Comparison of ENCODE assay signal across 8 cellular contexts in genomic region chr3:166837535-166837934, GRCh38.
DNase-seq lines count a peak whose midpoint lies in the region; ATAC-seq, FAIRE-seq and TF ChIP-seq lines count a peak whose summit lies in the region.

No MANE protein-coding gene starts in this region.

- no peak overlapping the region for H3K4me3 Mint-ChIP-seq in T-helper 2 cell treated with Interferon-gamma antibody and Interleukin-4, amounts not matched to agents 5 μg/mL and 100 μg/mL, for 36 hours

- DNase-seq in GM10248 (ENCODE audit: extremely low spot score) (peak; percentile 12), RCC 7860 (ENCODE audit: low spot score) (peak; percentile 21), kidney glomerular epithelial cell (lab: John Stamatoyannopoulos, UW) (peak; percentile 9)
- DNase-seq in T-helper 2 cell treated with Interferon-gamma antibody and Interleukin-4, amounts not matched to agents 5 μg/mL and 100 μg/mL, for 36 hours (ENCODE audit: low spot score) = no peak

- POLR2A ChIA-PET in GM10248 (lab: Yijun Ruan, JAX) = no interaction called here

- H3K9me3 Mint-ChIP-seq in T-helper 2 cell treated with Interferon-gamma antibody and Interleukin-4, amounts not matched to agents 5 μg/mL and 100 μg/mL, for 36 hours = peaks cover 3% of the 10 kb centered on the region

- ATAC-seq in HG02885 (IDR thresholded peaks at IDR 0.05; ENCODE audit: poor library complexity, unreplicated experiment) = peak; percentile 72
- ATAC-seq in HG03039 (IDR thresholded peaks at IDR 0.05; ENCODE audit: unreplicated experiment) = no peak
- ATAC-seq in GM18498 (IDR thresholded peaks at IDR 0.05; ENCODE audit: unreplicated experiment) = no peak
- ATAC-seq in HG03439 (IDR thresholded peaks at IDR 0.05; ENCODE audit: unreplicated experiment) = no peak

- CTCF ChIA-PET in GM10248 (lab: Yijun Ruan, JAX) = interaction anchor here (1.0 to 1.5 kb wide), 7 partner anchors 8 to 514 kb away, joined by 3 to 6 read pairs (median 3); no protein-coding TSS in a partner anchor

- no peaks in the 10 kb centered on the region for H3K4me1 Mint-ChIP-seq in T-helper 2 cell treated with Interferon-gamma antibody and Interleukin-4, amounts not matched to agents 5 μg/mL and 100 μg/mL, for 36 hours (ENCODE audit: low read depth)

- no peak overlapping the region for H3K27ac Mint-ChIP-seq in T-helper 2 cell treated with Interferon-gamma antibody and Interleukin-4, amounts not matched to agents 5 μg/mL and 100 μg/mL, for 36 hours

- H3K36me3 Mint-ChIP-seq in T-helper 2 cell treated with Interferon-gamma antibody and Interleukin-4, amounts not matched to agents 5 μg/mL and 100 μg/mL, for 36 hours (ENCODE audit: low read depth) = no peaks in the 10 kb centered on the region

- no peak for TF ChIP-seq CTCF in GM10248 (IDR thresholded peaks at IDR 0.05; ENCODE audit: control extremely low read depth, extremely low read depth, low read depth, missing control alignments)

- H3K27me3 Mint-ChIP-seq in T-helper 2 cell treated with Interferon-gamma antibody and Interleukin-4, amounts not matched to agents 5 μg/mL and 100 μg/mL, for 36 hours (ENCODE audit: low read depth) = no peaks in the 10 kb centered on the region

- no peak for FAIRE-seq in RCC 7860 (lab: Jason Lieb, UNC)
